In the genomic region with DNA sequence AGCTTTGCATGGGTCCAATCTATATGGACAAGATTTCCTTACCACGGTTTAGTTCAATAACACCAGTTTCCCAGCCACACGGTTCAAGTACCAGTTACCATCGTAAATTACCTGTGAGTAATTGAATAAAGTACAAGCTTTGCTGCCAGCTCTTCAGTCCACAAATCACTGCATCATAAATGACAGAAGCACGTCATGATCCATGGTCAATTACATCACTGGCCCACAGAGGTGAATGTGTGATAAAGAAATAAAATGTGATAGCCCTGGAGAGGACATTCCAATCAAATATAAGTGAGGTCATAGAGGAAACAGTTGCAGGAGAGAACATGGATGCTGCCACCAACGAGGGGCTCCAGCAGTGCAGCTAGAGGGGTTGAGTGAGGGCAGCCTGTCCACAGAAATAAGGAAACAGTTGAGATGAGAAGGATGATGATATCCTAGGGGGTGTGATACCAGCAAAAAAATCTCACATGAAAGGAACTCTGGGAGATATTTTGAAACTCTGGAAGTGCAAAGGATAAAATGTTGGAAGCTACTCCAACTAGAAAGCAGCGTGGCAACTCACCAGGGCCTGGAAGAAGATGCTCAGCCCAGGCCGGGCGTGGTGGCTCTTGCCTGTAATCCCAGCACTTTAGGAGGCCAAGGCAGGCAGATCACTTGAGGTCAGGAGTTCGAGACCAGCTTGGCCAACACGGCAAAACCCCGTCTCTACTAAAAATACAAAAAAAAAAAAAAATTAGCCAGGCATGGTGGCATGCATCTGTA, we compare ENCODE assay signal across 30 cellular contexts.
"Had no signal": no experiment of that assay in that cellular context is flagged by ENCODE, and none has a peak within 500 bp of the region (broad histone marks: within the 10 kb centered on the region; RNA-seq: fewer than 3 reads in every experiment).

No MANE protein-coding gene starts in this region.

- DNase-seq: activated CD4-positive, alpha-beta memory T cell treated with anti-CD3 and anti-CD28 coated beads for 36 hours; activated CD4-positive, alpha-beta T cell treated with anti-CD3 and anti-CD28 coated beads, Interleukin-2, amount 10 ng/mL, durations not matched to agents 24 days and 14 days; activated CD4-positive, CD25-positive, alpha-beta regulatory T cell treated with anti-CD3 and anti-CD28 coated beads, Interleukin-2, amount 50 U/mL, for 72 hours; activated CD8-positive, alpha-beta memory T cell treated with anti-CD3 and anti-CD28 coated beads, Interleukin-2, amount 50 U/mL, for 4 hours; activated naive CD4-positive, alpha-beta T cell treated with anti-CD3 and anti-CD28 coated beads, Interleukin-2, amount 10 ng/mL, durations not matched to agents 7 days and 5 days; activated naive CD8-positive, alpha-beta T cell treated with anti-CD3 and anti-CD28 coated beads, Interleukin-2, amount 50 U/mL, for 24 hours; activated T-cell treated with anti-CD3 and anti-CD28 coated beads, Interleukin-2, amount 50 U/mL, for 1 hour; amygdala; central memory CD4-positive, alpha-beta T cell; esophagus squamous epithelium; gastrocnemius medialis; hippocampal formation; left lung; naive B cell; nephron progenitor cell; nucleus accumbens; stimulated activated naive CD4-positive, alpha-beta T cell; T-helper 2 cell had no signal

- H3K27me3 ChIP-seq: breast epithelium, esophagus squamous epithelium, gastrocnemius medialis, left lung, pancreas, spleen, suprapubic skin, tibial artery had no signal

- FAIRE-seq: endometrium, keratinocyte, pancreas had no signal

- H3K27me3 Mint-ChIP-seq: activated CD4-positive, alpha-beta memory T cell treated with anti-CD3 and anti-CD28 coated beads for 36 hours; activated naive CD8-positive, alpha-beta T cell treated with anti-CD3 and anti-CD28 coated beads, Interleukin-2, amount 50 U/mL, for 24 hours had no signal

- H3K27ac ChIP-seq: breast epithelium, epithelial cell of prostate, esophagus squamous epithelium, gastrocnemius medialis, left lung, lower lobe of right lung, pancreas, psoas muscle, spleen, suprapubic skin, tibial artery had no signal

- H3K9me3 ChIP-seq: breast epithelium, esophagus squamous epithelium, gastrocnemius medialis, left lung, lower lobe of right lung, pancreas, psoas muscle, spleen, suprapubic skin, tibial artery had no signal

- H3K9me3 Mint-ChIP-seq: activated CD4-positive, alpha-beta memory T cell treated with anti-CD3 and anti-CD28 coated beads for 36 hours; activated CD4-positive, alpha-beta T cell treated with anti-CD3 and anti-CD28 coated beads, Interleukin-2, amount 10 ng/mL, durations not matched to agents 24 days and 14 days; activated naive CD4-positive, alpha-beta T cell treated with anti-CD3 and anti-CD28 coated beads, Interleukin-2, amount 10 ng/mL, durations not matched to agents 7 days and 5 days; activated naive CD8-positive, alpha-beta T cell treated with anti-CD3 and anti-CD28 coated beads, Interleukin-2, amount 50 U/mL, for 24 hours; activated T-helper 1 cell treated with anti-CD3 and anti-CD28 coated beads, Interleukin-12 subunit alpha, Interleukin-12 subunit beta, Interleukin-2, Interleukin-4 antibody, amounts not matched to agents 30 ng/mL and 10 ng/mL and 1 ng/mL, durations not matched to agents 14 hours and 24 hours and 36 hours; dendritic cell treated with granulocyte-macrophage colony-stimulating factor and Interleukin-4, amounts not matched to agents 40 ng/mL and 50 ng/mL, for 4 days; naive B cell; nephron progenitor cell had no signal

- H3K4me1 ChIP-seq: breast epithelium, pancreas had no signal

- H3K4me3 ChIP-seq: breast epithelium, esophagus squamous epithelium, gastrocnemius medialis, left lung, lower lobe of right lung, pancreas, psoas muscle, spleen, suprapubic skin, tibial artery had no signal

- H3K36me3 Mint-ChIP-seq: activated CD4-positive, alpha-beta memory T cell treated with anti-CD3 and anti-CD28 coated beads for 36 hours; activated naive CD4-positive, alpha-beta T cell treated with anti-CD3 and anti-CD28 coated beads, Interleukin-2, amount 10 ng/mL, durations not matched to agents 7 days and 5 days; naive B cell had no signal

- H3K36me3 ChIP-seq: breast epithelium, esophagus squamous epithelium, gastrocnemius medialis, left lung, lower lobe of right lung, pancreas, spleen, tibial artery had no signal

- H3K4me3 Mint-ChIP-seq: activated CD4-positive, alpha-beta memory T cell treated with anti-CD3 and anti-CD28 coated beads for 36 hours; activated CD4-positive, alpha-beta T cell treated with anti-CD3 and anti-CD28 coated beads, Interleukin-2, amount 10 ng/mL, durations not matched to agents 24 days and 14 days; activated naive CD4-positive, alpha-beta T cell treated with anti-CD3 and anti-CD28 coated beads, Interleukin-2, amount 10 ng/mL, durations not matched to agents 7 days and 5 days; activated naive CD8-positive, alpha-beta T cell treated with anti-CD3 and anti-CD28 coated beads, Interleukin-2, amount 50 U/mL, for 24 hours; activated T-helper 1 cell treated with anti-CD3 and anti-CD28 coated beads, Interleukin-12 subunit alpha, Interleukin-12 subunit beta, Interleukin-2, Interleukin-4 antibody, amounts not matched to agents 30 ng/mL and 10 ng/mL and 1 ng/mL, durations not matched to agents 14 hours and 24 hours and 36 hours; dendritic cell treated with granulocyte-macrophage colony-stimulating factor and Interleukin-4, amounts not matched to agents 40 ng/mL and 50 ng/mL, for 4 days; naive B cell; nephron progenitor cell had no signal

- H3K27ac Mint-ChIP-seq: activated CD4-positive, alpha-beta memory T cell treated with anti-CD3 and anti-CD28 coated beads for 36 hours; activated CD4-positive, alpha-beta T cell treated with anti-CD3 and anti-CD28 coated beads, Interleukin-2, amount 10 ng/mL, durations not matched to agents 24 days and 14 days; activated naive CD4-positive, alpha-beta T cell treated with anti-CD3 and anti-CD28 coated beads, Interleukin-2, amount 10 ng/mL, durations not matched to agents 7 days and 5 days; activated naive CD8-positive, alpha-beta T cell treated with anti-CD3 and anti-CD28 coated beads, Interleukin-2, amount 50 U/mL, for 24 hours; activated T-helper 1 cell treated with anti-CD3 and anti-CD28 coated beads, Interleukin-12 subunit alpha, Interleukin-12 subunit beta, Interleukin-2, Interleukin-4 antibody, amounts not matched to agents 30 ng/mL and 10 ng/mL and 1 ng/mL, durations not matched to agents 14 hours and 24 hours and 36 hours; dendritic cell treated with granulocyte-macrophage colony-stimulating factor and Interleukin-4, amounts not matched to agents 40 ng/mL and 50 ng/mL, for 4 days; nephron progenitor cell had no signal
